Comparison of ENCODE assay signal across 8 cellular contexts in genomic region chr6:44078795-44079671, GRCh38. TPM values are rescaled to one million over a fixed set of nuclear protein-coding genes. Genes with fewer than 3 reads are reported as not detected.
DNase-seq lines count a peak whose midpoint lies in the region; TF ChIP-seq lines count a peak whose summit lies in the region.

No MANE protein-coding gene starts in this region.

- 26% methylated on average over 8 of the region's 8 CpGs for WGBS in hepatocyte (ENCODE audit: low lambda C conversion rate, missing lambda C conversion rate)

- DNase-seq in GM12865 (ENCODE audit: low read depth) (peak; percentile 82), RPMI7951 (ENCODE audit: low read depth) (peak; percentile 75), hepatocyte (ENCODE audit: low spot score) (peak; percentile 87), NCI-H526 treated with DMSO at 0.1 percent for 48 hours (lab: John Stamatoyannopoulos, UW) (no peak), C1 segment of cervical spinal cord (lab: John Stamatoyannopoulos, UW) (no peak), NCI-H2029 (lab: John Stamatoyannopoulos, UW) (no peak)
- DNase-seq in activated naive CD8-positive, alpha-beta T cell treated with anti-CD3 and anti-CD28 coated beads, Interleukin-2, amount 50 U/mL, for 16 hours (ENCODE audit: low read depth, low spot score): peak; percentile 54
- DNase-seq in stimulated activated CD4-positive, alpha-beta T cell treated with anti-CD3 and anti-CD28 coated beads, Interleukin-1b, Interleukin-23, amount 100 ng/mL, for 24 hours (ENCODE audit: low read depth in 4 of 4, low spot score in 1 of 4): peak; percentile 50 to 56 (median 52)

- H3K36me3 ChIP-seq in hepatocyte (replicated peaks; ENCODE audit: insufficient read depth, low read depth): no peaks in the 10 kb centered on the region

- no peaks in the 10 kb centered on the region for H3K9me3 ChIP-seq in hepatocyte (ENCODE audit: low read depth)

- H2AFZ ChIP-seq in hepatocyte: no peak overlapping the region

- H3K4me1 ChIP-seq in hepatocyte (ENCODE audit: insufficient read depth): peaks cover 19% of the 10 kb centered on the region

- H3K9me2 ChIP-seq in hepatocyte (replicated peaks; ENCODE audit: insufficient read depth): no peaks in the 10 kb centered on the region

- no peaks in the 10 kb centered on the region for H3K79me2 ChIP-seq in hepatocyte

- peak; percentile 90 for TF ChIP-seq CTCF in GM12865 (IDR thresholded peaks at IDR 0.05; ENCODE audit: insufficient read depth, low read depth, low read length, missing control alignments)
- peak; percentile 88 for TF ChIP-seq CTCF in hepatocyte (IDR thresholded peaks at IDR 0.05; ENCODE audit: poor library complexity)

- no peaks in the 10 kb centered on the region for H3K27me3 ChIP-seq in hepatocyte

- H3K4me3 ChIP-seq in GM12865 (ENCODE audit: low read depth, low read length): no peak overlapping the region; the same call in 1 of the 2 replicates
- H3K4me3 ChIP-seq in hepatocyte: no peak overlapping the region

- H3K27ac ChIP-seq in hepatocyte: no peak overlapping the region

- no peak overlapping the region for H3K4me2 ChIP-seq in hepatocyte

- no peaks in the 10 kb centered on the region for H4K20me1 ChIP-seq in hepatocyte (ENCODE audit: insufficient read depth, poor library complexity, severe bottlenecking)

RNA-seq across cellular contexts. Expression of gene MRPL14, which starts 48.2 kb away (rescaled TPM):
- total RNA-seq in RPMI7951 (2014; rRNA removed; shearing (Covaris generic)): 104 and 109 TPM in 2 replicates
- 58.3 and 64.3 TPM in 2 replicates for total RNA-seq in hepatocyte
- 106 and 124 TPM in 2 replicates for polyA plus RNA-seq in hepatocyte

RNA-seq across cellular contexts. Expression of gene TMEM63B, which starts 48.3 kb away (rescaled TPM):
- total RNA-seq in RPMI7951 (2014; rRNA removed; shearing (Covaris generic)): 20.8 and 23.6 TPM in 2 replicates
- 31.8 and 43.5 TPM in 2 replicates for total RNA-seq in hepatocyte
- polyA plus RNA-seq in hepatocyte: 28.7 and 31.4 TPM in 2 replicates

Comparison
In these comparisons a context has a peak if more than half of its experiments do, and no peak if none do; other contexts are left out.
1. DNase-seq: peak in GM12865 (single experiment), RPMI7951 (single experiment), activated naive CD8-positive, alpha-beta T cell treated with anti-CD3 and anti-CD28 coated beads, Interleukin-2, amount 50 U/mL, for 16 hours (single experiment), hepatocyte (single experiment) and stimulated activated CD4-positive, alpha-beta T cell treated with anti-CD3 and anti-CD28 coated beads, Interleukin-1b, Interleukin-23, amount 100 ng/mL, for 24 hours (4 of 4); none in NCI-H526 treated with DMSO at 0.1 percent for 48 hours (single experiment), C1 segment of cervical spinal cord (0 of 14) and NCI-H2029 (single experiment).